1 cellular context compared by ENCODE assay signal in the genomic region with DNA sequence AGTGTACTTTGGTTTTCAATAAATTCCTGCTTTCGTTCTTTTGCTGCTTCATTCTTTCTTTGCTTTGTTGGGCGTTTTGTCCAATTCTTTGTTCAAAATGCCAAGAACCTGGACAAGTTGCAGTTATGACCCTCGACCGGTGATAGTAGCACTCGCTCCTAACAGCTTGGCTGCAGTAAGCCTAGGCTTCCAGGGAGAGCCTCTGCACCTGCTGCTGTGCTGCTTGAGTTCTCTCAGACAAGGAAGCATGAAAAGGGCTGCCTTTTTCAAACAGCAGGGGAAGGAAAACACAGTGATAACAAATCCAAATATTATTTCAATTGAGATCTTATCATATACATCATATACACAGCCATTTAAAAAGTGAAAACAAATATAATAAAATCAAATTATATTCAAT.
TF ChIP-seq lines count a peak whose summit lies in the region.

No MANE protein-coding gene starts in this region.

TF ChIP-seq in GM23338, 12 proteins besides CTCF, POLR2A, EP300 and RAD21:
- TF ChIP-seq, protein P1, sequence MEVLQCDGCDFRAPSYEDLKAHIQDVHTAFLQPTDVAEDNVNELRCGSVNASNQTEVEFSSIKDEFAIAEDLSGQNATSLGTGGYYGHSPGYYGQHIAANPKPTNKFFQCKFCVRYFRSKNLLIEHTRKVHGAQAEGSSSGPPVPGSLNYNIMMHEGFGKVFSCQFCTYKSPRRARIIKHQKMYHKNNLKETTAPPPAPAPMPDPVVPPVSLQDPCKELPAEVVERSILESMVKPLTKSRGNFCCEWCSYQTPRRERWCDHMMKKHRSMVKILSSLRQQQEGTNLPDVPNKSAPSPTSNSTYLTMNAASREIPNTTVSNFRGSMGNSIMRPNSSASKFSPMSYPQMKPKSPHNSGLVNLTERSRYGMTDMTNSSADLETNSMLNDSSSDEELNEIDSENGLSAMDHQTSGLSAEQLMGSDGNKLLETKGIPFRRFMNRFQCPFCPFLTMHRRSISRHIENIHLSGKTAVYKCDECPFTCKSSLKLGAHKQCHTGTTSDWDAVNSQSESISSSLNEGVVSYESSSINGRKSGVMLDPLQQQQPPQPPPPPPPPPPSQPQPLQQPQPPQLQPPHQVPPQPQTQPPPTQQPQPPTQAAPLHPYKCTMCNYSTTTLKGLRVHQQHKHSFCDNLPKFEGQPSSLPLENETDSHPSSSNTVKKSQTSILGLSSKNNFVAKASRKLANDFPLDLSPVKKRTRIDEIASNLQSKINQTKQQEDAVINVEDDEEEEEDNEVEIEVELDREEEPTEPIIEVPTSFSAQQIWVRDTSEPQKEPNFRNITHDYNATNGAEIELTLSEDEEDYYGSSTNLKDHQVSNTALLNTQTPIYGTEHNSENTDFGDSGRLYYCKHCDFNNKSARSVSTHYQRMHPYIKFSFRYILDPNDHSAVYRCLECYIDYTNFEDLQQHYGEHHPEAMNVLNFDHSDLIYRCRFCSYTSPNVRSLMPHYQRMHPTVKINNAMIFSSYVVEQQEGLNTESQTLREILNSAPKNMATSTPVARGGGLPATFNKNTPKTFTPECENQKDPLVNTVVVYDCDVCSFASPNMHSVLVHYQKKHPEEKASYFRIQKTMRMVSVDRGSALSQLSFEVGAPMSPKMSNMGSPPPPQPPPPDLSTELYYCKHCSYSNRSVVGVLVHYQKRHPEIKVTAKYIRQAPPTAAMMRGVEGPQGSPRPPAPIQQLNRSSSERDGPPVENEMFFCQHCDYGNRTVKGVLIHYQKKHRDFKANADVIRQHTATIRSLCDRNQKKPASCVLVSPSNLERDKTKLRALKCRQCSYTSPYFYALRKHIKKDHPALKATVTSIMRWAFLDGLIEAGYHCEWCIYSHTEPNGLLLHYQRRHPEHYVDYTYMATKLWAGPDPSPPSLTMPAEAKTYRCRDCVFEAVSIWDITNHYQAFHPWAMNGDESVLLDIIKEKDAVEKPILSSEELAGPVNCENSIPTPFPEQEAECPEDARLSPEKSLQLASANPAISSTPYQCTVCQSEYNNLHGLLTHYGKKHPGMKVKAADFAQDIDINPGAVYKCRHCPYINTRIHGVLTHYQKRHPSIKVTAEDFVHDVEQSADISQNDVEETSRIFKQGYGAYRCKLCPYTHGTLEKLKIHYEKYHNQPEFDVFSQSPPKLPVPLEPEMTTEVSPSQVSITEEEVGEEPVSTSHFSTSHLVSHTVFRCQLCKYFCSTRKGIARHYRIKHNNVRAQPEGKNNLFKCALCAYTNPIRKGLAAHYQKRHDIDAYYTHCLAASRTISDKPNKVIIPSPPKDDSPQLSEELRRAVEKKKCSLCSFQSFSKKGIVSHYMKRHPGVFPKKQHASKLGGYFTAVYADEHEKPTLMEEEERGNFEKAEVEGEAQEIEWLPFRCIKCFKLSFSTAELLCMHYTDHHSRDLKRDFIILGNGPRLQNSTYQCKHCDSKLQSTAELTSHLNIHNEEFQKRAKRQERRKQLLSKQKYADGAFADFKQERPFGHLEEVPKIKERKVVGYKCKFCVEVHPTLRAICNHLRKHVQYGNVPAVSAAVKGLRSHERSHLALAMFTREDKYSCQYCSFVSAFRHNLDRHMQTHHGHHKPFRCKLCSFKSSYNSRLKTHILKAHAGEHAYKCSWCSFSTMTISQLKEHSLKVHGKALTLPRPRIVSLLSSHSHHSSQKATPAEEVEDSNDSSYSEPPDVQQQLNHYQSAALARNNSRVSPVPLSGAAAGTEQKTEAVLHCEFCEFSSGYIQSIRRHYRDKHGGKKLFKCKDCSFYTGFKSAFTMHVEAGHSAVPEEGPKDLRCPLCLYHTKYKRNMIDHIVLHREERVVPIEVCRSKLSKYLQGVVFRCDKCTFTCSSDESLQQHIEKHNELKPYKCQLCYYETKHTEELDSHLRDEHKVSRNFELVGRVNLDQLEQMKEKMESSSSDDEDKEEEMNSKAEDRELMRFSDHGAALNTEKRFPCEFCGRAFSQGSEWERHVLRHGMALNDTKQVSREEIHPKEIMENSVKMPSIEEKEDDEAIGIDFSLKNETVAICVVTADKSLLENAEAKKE (CRISPR knock-in tag; IDR thresholded peaks at IDR 0.05) = no peak
- TF ChIP-seq EZH2 (IDR thresholded peaks at IDR 0.05; ENCODE audit: low read depth, unreplicated experiment) = no peak
TF ChIP-seq in GM23338: peak in this region for 0.
